In genomic region chr10:80671847-80672246, GRCh38 we compare ENCODE assay signal across 27 cellular contexts.
DNase-seq lines count a peak whose midpoint lies in the region; ATAC-seq, FAIRE-seq and TF ChIP-seq lines count a peak whose summit lies in the region.
"Had no signal": no experiment of that assay in that cellular context is flagged by ENCODE, and none has a peak within 500 bp of the region (broad histone marks: within the 10 kb centered on the region; RNA-seq: fewer than 3 reads in every experiment).

No MANE protein-coding gene starts in this region.

- H3K27ac ChIP-seq in HepG2 (ENCODE audit: extremely low read length, insufficient read depth, low read length) (no peak overlapping the region), right lobe of liver (no peak overlapping the region), K562 (ENCODE audit: extremely low read depth, low read depth, low read length) (no peak overlapping the region), parathyroid adenoma (peak overlapping the region; percentile 84)
- H3K27ac ChIP-seq: 22Rv1, BLaER1 had no signal

- H3K36me3 ChIP-seq in HepG2 (replicated peaks in 1 of 2; ENCODE audit: control insufficient read depth in 1 of 2, insufficient read depth in 2 of 2, low read length in 2 of 2), result no peaks in the 10 kb centered on the region
- no peaks in the 10 kb centered on the region for H3K36me3 ChIP-seq in right lobe of liver
- no peaks in the 10 kb centered on the region for H3K36me3 ChIP-seq in K562 (ENCODE audit: control insufficient read depth, insufficient read depth, low read length)
- no peaks in the 10 kb centered on the region for H3K36me3 ChIP-seq in parathyroid adenoma (ENCODE audit: control insufficient read depth, insufficient read depth, low read length)
- H3K36me3 ChIP-seq: BE2C, BLaER1 had no signal

- TF ChIP-seq EP300 in HepG2 (IDR thresholded peaks at IDR 0.05; ENCODE audit: low read depth in 2 of 2, low read length in 2 of 2) (no peak), HepG2 (CRISPR knock-in tag; IDR thresholded peaks at IDR 0.05; ENCODE audit: borderline replicate concordance) (no peak), K562 (IDR thresholded peaks at IDR 0.05; ENCODE audit: low read length) (no peak)

- H3K9me3 ChIP-seq in HepG2 (ENCODE audit: low read length) (no peaks in the 10 kb centered on the region), right lobe of liver (no peaks in the 10 kb centered on the region), K562 (replicated peaks; ENCODE audit: control insufficient read depth, insufficient read depth, low read depth, low read length) (no peaks in the 10 kb centered on the region), parathyroid adenoma (ENCODE audit: control insufficient read depth, low read length) (no peaks in the 10 kb centered on the region)
- H3K9me3 ChIP-seq: BE2C had no signal

- no peak overlapping the region for H3K4me3 ChIP-seq in HepG2 (replicated peaks in 1 of 3; ENCODE audit: insufficient read depth in 1 of 3, low read depth in 2 of 3, low read length in 3 of 3)
- H3K4me3 ChIP-seq in right lobe of liver, result no peak overlapping the region
- H3K4me3 ChIP-seq in K562, result no peak overlapping the region
- H3K4me3 ChIP-seq in parathyroid adenoma (ENCODE audit: low read depth, low read length), result no peak overlapping the region
- H3K4me3 ChIP-seq: BLaER1, GM12878 had no signal

- no peak for FAIRE-seq in HepG2 (lab: Jason Lieb, UNC)
- FAIRE-seq in K562 (lab: Jason Lieb, UNC), result peak; percentile 15
- FAIRE-seq: GM12878, GM12892, GM18507, GM19239 had no signal

- DNase-seq in HepG2 (ENCODE audit: low spot score) (no peak), right lobe of liver (no peak), K562 (ENCODE audit: extremely low read depth in 1 of 4, low spot score in 3 of 4) (no peak), omental fat pad (ENCODE audit: low spot score) (no peak), HPDE6-E6E7 (ENCODE audit: extremely low spot score) (no peak), globus pallidus (ENCODE audit: low spot score) (no peak)
- DNase-seq: ACHN; BE2C; C1 segment of cervical spinal cord; CD4-positive, alpha-beta memory T cell; CD4-positive, CD25-positive, alpha-beta regulatory T cell; CD8-positive, alpha-beta memory T cell; COR-L47; DMS 273 treated with DMSO at 0.1 percent for 48 hours; DMS153; DMS53; DMS79; DND-41; EL; GDM1 had no signal

- BruUV-seq in HepG2 (replicated peaks; lab: Mats Ljungman, UMichigan) (no TSS peak), K562 (replicated peaks; lab: Mats Ljungman, UMichigan) (no TSS peak)

- TF ChIP-seq RAD21 in HepG2 (CRISPR knock-in tag; IDR thresholded peaks at IDR 0.05), result no peak
- no peak for TF ChIP-seq RAD21 in K562 (CRISPR knock-in tag; conservative IDR thresholded peaks at IDR 0.05 in 1 of 2, IDR thresholded peaks at IDR 0.05 in 1 of 2)

- CTCF ChIA-PET in HepG2 (lab: Yijun Ruan, JAX; ENCODE audit: low intra/inter-chr PET ratio, low total read pairs), result no interaction called here
- CTCF ChIA-PET in K562 (lab: Yijun Ruan, JAX; ENCODE audit: low intra/inter-chr PET ratio), result no interaction called here

- H3K4me1 ChIP-seq in HepG2 (ENCODE audit: insufficient read depth, low read length), result no peaks in the 10 kb centered on the region
- H3K4me1 ChIP-seq in right lobe of liver, result no peaks in the 10 kb centered on the region
- H3K4me1 ChIP-seq in K562 (replicated peaks in 1 of 2; ENCODE audit: control insufficient read depth in 2 of 2, insufficient read depth in 2 of 2, low read length in 2 of 2), result no peaks in the 10 kb centered on the region
- peaks cover 30% of the 10 kb centered on the region for H3K4me1 ChIP-seq in parathyroid adenoma
- H3K4me1 ChIP-seq: BE2C had no signal

- no peak for TF ChIP-seq CTCF in HepG2 (CRISPR knock-in tag; IDR thresholded peaks at IDR 0.05)
- TF ChIP-seq CTCF in right lobe of liver (IDR thresholded peaks at IDR 0.05), result no peak
- TF ChIP-seq CTCF in K562 (IDR thresholded peaks at IDR 0.05 in 2 of 3, conservative IDR thresholded peaks at IDR 0.05 in 1 of 3; ENCODE audit: insufficient read depth in 2 of 3, low read depth in 1 of 3, low read length in 3 of 3), result no peak
- TF ChIP-seq CTCF in parathyroid adenoma (IDR thresholded peaks at IDR 0.05), result no peak
- no peak for TF ChIP-seq CTCF in omental fat pad (IDR thresholded peaks at IDR 0.05)

- no peaks in the 10 kb centered on the region for H3K9me1 ChIP-seq in K562 (ENCODE audit: control insufficient read depth, insufficient read depth, low read length)

- POLR2A ChIA-PET in HepG2 (lab: Yijun Ruan, JAX) (no interaction called here), K562 (lab: Yijun Ruan, JAX) (no interaction called here)

- H3K27me3 ChIP-seq in HepG2 (ENCODE audit: control insufficient read depth in 1 of 2, insufficient read depth in 2 of 2, low read length in 2 of 2) (no peaks in the 10 kb centered on the region; a peak in 1 of 5 replicates), right lobe of liver (no peaks in the 10 kb centered on the region), K562 (ENCODE audit: control insufficient read depth in 2 of 2, insufficient read depth in 2 of 2, low read length in 2 of 2) (peaks cover 9 to 18% of the 10 kb centered on the region in 2 experiments; a peak in 4 of 5 replicates), parathyroid adenoma (ENCODE audit: control insufficient read depth, insufficient read depth, low read length) (no peaks in the 10 kb centered on the region)
- H3K27me3 ChIP-seq: BE2C, BLaER1 had no signal

- TF ChIP-seq POLR2A in HepG2 (IDR thresholded peaks at IDR 0.05; ENCODE audit: insufficient read depth in 1 of 2, low read depth in 2 of 2, low read length in 2 of 2), result no peak
- TF ChIP-seq POLR2A in right lobe of liver (IDR thresholded peaks at IDR 0.05), result no peak
- TF ChIP-seq POLR2A in K562 (conservative IDR thresholded peaks at IDR 0.05), result no peak

- H4K20me1 ChIP-seq in HepG2 (ENCODE audit: insufficient read depth, low read length), result no peaks in the 10 kb centered on the region
- no peaks in the 10 kb centered on the region for H4K20me1 ChIP-seq in K562 (replicated peaks; ENCODE audit: control insufficient read depth, insufficient read depth, low read length)
- H4K20me1 ChIP-seq: BLaER1 had no signal

- H3K79me2 ChIP-seq in HepG2 (ENCODE audit: insufficient read depth, low read length), result no peaks in the 10 kb centered on the region
- H3K79me2 ChIP-seq in K562 (ENCODE audit: control insufficient read depth, insufficient read depth, low read length), result no peaks in the 10 kb centered on the region
- H3K79me2 ChIP-seq in parathyroid adenoma, result no peaks in the 10 kb centered on the region

- no peak overlapping the region for H3K9ac ChIP-seq in HepG2 (ENCODE audit: insufficient read depth, low read depth, low read length)
- H3K9ac ChIP-seq in K562 (ENCODE audit: insufficient read depth in 1 of 2, low read depth in 2 of 2, low read length in 2 of 2), result no peak overlapping the region
- no peak overlapping the region for H3K9ac ChIP-seq in parathyroid adenoma
- H3K9ac ChIP-seq: BLaER1 had no signal

- intact Hi-C loops in HepG2 (cut with micrococcal nuclease; ENCODE audit: unreplicated experiment) (no loop called here), right lobe of liver (cut with DNase I) (no loop called here), K562 (cut with micrococcal nuclease) (no loop called here)

- no peak for ATAC-seq in HepG2
- no peak for ATAC-seq in right lobe of liver
- no peak for ATAC-seq in K562
- no peak for ATAC-seq in omental fat pad (ENCODE audit: low FRiP score)
- ATAC-seq: GM12878 had no signal

- H2AFZ ChIP-seq in HepG2 (ENCODE audit: low read length), result no peak overlapping the region
- no peak overlapping the region for H2AFZ ChIP-seq in K562 (ENCODE audit: low read depth, low read length)
- peak overlapping the region; percentile 59 for H2AFZ ChIP-seq in parathyroid adenoma

- 46% methylated on average over 5 of the region's 5 CpGs for WGBS in HepG2 (ENCODE audit: low lambda C conversion rate)
- WGBS in right lobe of liver (ENCODE audit: insufficient coverage, low coverage, low lambda C conversion rate, missing lambda C conversion rate), result 28% methylated on average over 3 of the region's 5 CpGs
- 1% methylated on average over 5 of the region's 5 CpGs for WGBS in K562 (ENCODE audit: insufficient coverage, low coverage, missing lambda C conversion rate)

- no peak overlapping the region for H3K4me2 ChIP-seq in HepG2 (ENCODE audit: low read depth, low read length)
- no peak overlapping the region for H3K4me2 ChIP-seq in K562 (ENCODE audit: insufficient read depth, low read length)
- no peak overlapping the region for H3K4me2 ChIP-seq in parathyroid adenoma (ENCODE audit: low read length)
- H3K4me2 ChIP-seq: BLaER1 had no signal

- in situ Hi-C loops in HepG2 (cut with HindIII; ENCODE audit: extremely low pct_ligation_motif_present, low pct_unique_long_range_greater_than_20kb) (no loop called here), K562 (cut with MboI) (no loop called here)

TF ChIP-seq in HepG2, 621 proteins besides CTCF, POLR2A, EP300 and RAD21 (continues in another document):
- no peak for TF ChIP-seq CSRNP1 (CRISPR knock-in tag; IDR thresholded peaks at IDR 0.05)

TF ChIP-seq in K562, 482 proteins besides CTCF, POLR2A, EP300 and RAD21 (continues in another document):
- TF ChIP-seq FOS (IDR thresholded peaks at IDR 0.05; ENCODE audit: extremely low read depth, insufficient read length), result no peak
- TF ChIP-seq ZNF174 (CRISPR knock-in tag; IDR thresholded peaks at IDR 0.05), result no peak
- TF ChIP-seq ZFPM2 (CRISPR knock-in tag; IDR thresholded peaks at IDR 0.05), result no peak
- no peak for TF ChIP-seq GATAD2A (IDR thresholded peaks at IDR 0.05)
- no peak for TF ChIP-seq ZC3H4 (CRISPR knock-in tag; IDR thresholded peaks at IDR 0.05; ENCODE audit: borderline replicate concordance)
- no peak for TF ChIP-seq SP2 (IDR thresholded peaks at IDR 0.05; ENCODE audit: extremely low read depth, low read depth, low read length, poor library complexity, severe bottlenecking)
- TF ChIP-seq TBP (optimal IDR thresholded peaks at IDR 0.05; ENCODE audit: low read depth, low read length), result no peak
- TF ChIP-seq MAFF (IDR thresholded peaks at IDR 0.05; ENCODE audit: low read length), result peak; percentile 42
- no peak for TF ChIP-seq HOMEZ (CRISPR knock-in tag; IDR thresholded peaks at IDR 0.05)
- peak; percentile 29; the same call in 1 of the 2 replicates for TF ChIP-seq MAFK (IDR thresholded peaks at IDR 0.05; ENCODE audit: low read length)

Comparison
In these comparisons a context has a peak if more than half of its experiments do, and no peak if none do; other contexts are left out.
1. Of the 241 proteins assayed by ChIP-seq in both HepG2 and K562: peak only in HepG2: none; only in K562: none; in both: MAFF and MAFK; in neither: 239.